In the genomic region with DNA sequence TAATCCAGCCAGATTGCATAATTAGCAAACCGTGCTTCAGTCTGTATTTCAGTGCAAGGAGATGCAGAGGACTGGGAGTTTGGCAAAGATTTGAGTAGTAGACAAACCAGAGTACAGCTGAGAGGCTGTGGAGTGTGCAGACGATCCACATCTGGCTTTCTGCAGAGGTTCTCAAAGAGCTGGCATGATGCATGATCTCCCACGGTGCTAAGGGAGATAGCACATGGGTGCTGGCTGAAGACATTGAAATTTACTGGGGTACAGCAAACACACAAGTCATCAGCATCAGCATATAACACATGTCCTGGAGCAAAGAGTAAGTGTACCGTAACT, we compare ENCODE assay signal across 14 cellular contexts.
DNase-seq lines count a peak whose midpoint lies in the region; ATAC-seq and TF ChIP-seq lines count a peak whose summit lies in the region.
"Had no signal": no experiment of that assay in that cellular context is flagged by ENCODE, and none has a peak within 500 bp of the region (broad histone marks: within the 10 kb centered on the region; RNA-seq: fewer than 3 reads in every experiment).

No MANE protein-coding gene starts in this region.

- no peak overlapping the region for H2BK15ac ChIP-seq in mesenchymal stem cell (ENCODE audit: low read depth, poor library complexity, severe bottlenecking)

- peak overlapping the region; percentile 57 for H3K27ac ChIP-seq in subcutaneous abdominal adipose tissue (ENCODE audit: low read depth, low read length)
- no peak overlapping the region for H3K27ac ChIP-seq in mesenchymal stem cell (ENCODE audit: low read length, poor library complexity, severe bottlenecking)
- H3K27ac ChIP-seq: 22Rv1 had no signal

- no peak overlapping the region for H3K4ac ChIP-seq in mesenchymal stem cell (ENCODE audit: low read depth in 1 of 2, low read length in 2 of 2)

- no peak overlapping the region for H2BK12ac ChIP-seq in mesenchymal stem cell (ENCODE audit: low read length in 2 of 2)

- no peak overlapping the region for H2AFZ ChIP-seq in mesenchymal stem cell (ENCODE audit: low read depth, low read length)

- peaks cover 0 to 2% (median 0%) of the 10 kb centered on the region in 5 donors for H3K9me3 ChIP-seq in subcutaneous abdominal adipose tissue (ENCODE audit: control insufficient read depth in 5 of 5, low read length in 5 of 5)
- peaks cover 2% of the 10 kb centered on the region for H3K9me3 ChIP-seq in mesenchymal stem cell (ENCODE audit: control insufficient read depth, low read length)
- H3K9me3 ChIP-seq: HAP-1 had no signal

- ATAC-seq in Right ventricle myocardium inferior: peak; percentile 45
- peak; percentile 56 for ATAC-seq in left ventricle myocardium superior
- no peak for ATAC-seq in HG03354 (IDR thresholded peaks at IDR 0.05; ENCODE audit: poor library complexity, severe bottlenecking, unreplicated experiment)
- ATAC-seq: CD8-positive, alpha-beta T cell had no signal

- no peak overlapping the region for H4K8ac ChIP-seq in mesenchymal stem cell (ENCODE audit: low read length)

- H3K4me1 ChIP-seq in subcutaneous abdominal adipose tissue (ENCODE audit: control insufficient read depth in 5 of 5, insufficient read depth in 5 of 5, low read length in 5 of 5) (peaks cover 4 to 45% (median 40%) of the 10 kb centered on the region in 5 donors), mesenchymal stem cell (ENCODE audit: control insufficient read depth, insufficient read depth, low read depth, low read length) (peaks cover 3% of the 10 kb centered on the region)
- H3K4me1 ChIP-seq: HAP-1 had no signal

- 76% methylated on average over 3 of the region's 4 CpGs for WGBS in mesenchymal stem cell

- no peak overlapping the region for H2BK5ac ChIP-seq in mesenchymal stem cell (ENCODE audit: low read depth, low read length, poor library complexity, severe bottlenecking)

- no peak for TF ChIP-seq CTCF in fibroblast of mammary gland (conservative IDR thresholded peaks at IDR 0.05; ENCODE audit: control insufficient read depth, insufficient read depth, low read depth, low read length)

- H2BK120ac ChIP-seq in mesenchymal stem cell (ENCODE audit: low read depth, low read length): no peak overlapping the region

- H3K36me3 ChIP-seq in subcutaneous abdominal adipose tissue (ENCODE audit: control insufficient read depth in 5 of 5, insufficient read depth in 5 of 5, low read length in 5 of 5) (no peaks in the 10 kb centered on the region), mesenchymal stem cell (ENCODE audit: control insufficient read depth in 1 of 2, insufficient read depth in 2 of 2, low read depth in 1 of 2, low read length in 2 of 2) (no peaks in the 10 kb centered on the region)
- H3K36me3 ChIP-seq: HAP-1 had no signal

- H3K18ac ChIP-seq in mesenchymal stem cell (ENCODE audit: low read depth in 1 of 2, low read length in 2 of 2): no peak overlapping the region

- no peak overlapping the region for H3K4me2 ChIP-seq in mesenchymal stem cell (ENCODE audit: low read length, poor library complexity, severe bottlenecking)

- no peak overlapping the region for H3K23ac ChIP-seq in mesenchymal stem cell (ENCODE audit: low read length in 2 of 2)

- no peak overlapping the region for H3K9ac ChIP-seq in subcutaneous abdominal adipose tissue (ENCODE audit: low read length in 5 of 5)
- H3K9ac ChIP-seq in mesenchymal stem cell (ENCODE audit: low read length): no peak overlapping the region

- intact Hi-C loops in Right ventricle myocardium inferior (cut with DNase I) (no loop called here), cardiac septum (cut with DNase I) (loop anchor here (5.0 to 10.0 kb wide), 2 partner anchors 190 to 587 kb away; a partner anchor contains a TSS), left ventricle myocardium superior (cut with micrococcal nuclease) (no loop called here)

- no peak for DNase-seq in Right ventricle myocardium inferior (ENCODE audit: missing footprints)
- DNase-seq in cardiac septum (ENCODE audit: low spot score): no peak
- peak; percentile 46 for DNase-seq in fibroblast of mammary gland (ENCODE audit: low read depth)
- DNase-seq in left ventricle myocardium superior: no peak
- DNase-seq in mesenchymal stem cell: no peak
- DNase-seq in activated naive CD4-positive, alpha-beta T cell treated with anti-CD3 and anti-CD28 coated beads, Interleukin-2, amount 50 U/mL, for 16 hours: no peak
- DNase-seq: CD8-positive, alpha-beta T cell; COR-L47; DND-41; GDM1 had no signal

- no peaks in the 10 kb centered on the region for H3K79me1 ChIP-seq in mesenchymal stem cell (replicated peaks; ENCODE audit: low read length, poor library complexity, severe bottlenecking)

- H3K4me3 ChIP-seq in fibroblast of mammary gland (ENCODE audit: control insufficient read depth, low read depth, low read length) (no peak overlapping the region), subcutaneous abdominal adipose tissue (ENCODE audit: low read depth in 1 of 5, low read length in 5 of 5) (no peak overlapping the region), mesenchymal stem cell (ENCODE audit: insufficient read depth in 1 of 2, low read depth in 1 of 2, low read length in 2 of 2) (no peak overlapping the region)
- H3K4me3 ChIP-seq: HAP-1 had no signal

- H3K27me3 ChIP-seq in subcutaneous abdominal adipose tissue (ENCODE audit: control insufficient read depth in 5 of 5, insufficient read depth in 4 of 5, low read length in 5 of 5) (no peaks in the 10 kb centered on the region), mesenchymal stem cell (ENCODE audit: control insufficient read depth in 1 of 2, insufficient read depth in 1 of 2, low read length in 2 of 2) (no peaks in the 10 kb centered on the region)

- H2AK5ac ChIP-seq in mesenchymal stem cell (ENCODE audit: low read length, severe bottlenecking): no peak overlapping the region

- H4K91ac ChIP-seq in mesenchymal stem cell (ENCODE audit: low read length): no peak overlapping the region

- H3K14ac ChIP-seq in mesenchymal stem cell (ENCODE audit: low read length in 2 of 2): no peak overlapping the region
